8 cellular contexts compared by ENCODE assay signal in genomic region chrX:134171661-134172587, GRCh38.
DNase-seq lines count a peak whose midpoint lies in the region; ATAC-seq, FAIRE-seq and TF ChIP-seq lines count a peak whose summit lies in the region.

No MANE protein-coding gene starts in this region.

- H3K79me2 ChIP-seq in H1 (ENCODE audit: control insufficient read depth in 1 of 2, insufficient read depth in 2 of 2, low read length in 2 of 2) = peaks cover 6 to 46% of the 10 kb centered on the region in 2 experiments

- H2BK15ac ChIP-seq in H1 (ENCODE audit: low read length) = no peak overlapping the region

- no peak overlapping the region for H4K91ac ChIP-seq in H1 (replicated peaks; ENCODE audit: insufficient read length, low read length)

- H3K4me3 ChIP-seq in H1 (ENCODE audit: extremely low read depth in 1 of 4, insufficient read depth in 2 of 4, low read depth in 3 of 4, low read length in 4 of 4) = peak overlapping the region; percentile 71 to 100 (median 80)
- peak overlapping the region; percentile 59 to 82 (median 68) for H3K4me3 ChIP-seq in subcutaneous abdominal adipose tissue (ENCODE audit: low read depth in 1 of 5, low read length in 5 of 5)

- no peak overlapping the region for H2BK20ac ChIP-seq in H1 (ENCODE audit: low read length)

- no peak overlapping the region for H3K14ac ChIP-seq in H1 (ENCODE audit: insufficient read length)

- TF ChIP-seq CTCF in GM13977 (IDR thresholded peaks at IDR 0.05; ENCODE audit: extremely low read depth, insufficient read depth, missing control alignments) (no peak), H1 (IDR thresholded peaks at IDR 0.05; ENCODE audit: control extremely low read depth in 1 of 3, insufficient read depth in 1 of 3, low read depth in 1 of 3, low read length in 3 of 3) (no peak)

- peak in 1 of 2 experiments; percentile 19; a peak in 1 of 3 replicates for TF ChIP-seq POLR2A in H1 (IDR thresholded peaks at IDR 0.05; ENCODE audit: control extremely low read depth in 1 of 2, low read depth in 2 of 2, low read length in 2 of 2)

- ATAC-seq in HG03175 (IDR thresholded peaks at IDR 0.05; ENCODE audit: unreplicated experiment) = peak; percentile 55

- no peak overlapping the region for H2BK120ac ChIP-seq in H1 (replicated peaks; ENCODE audit: low read depth, low read length)

- no peak overlapping the region for H3K23ac ChIP-seq in H1 (ENCODE audit: insufficient read length)

- H3K9me3 ChIP-seq in H1 (ENCODE audit: insufficient read depth in 2 of 2, low read depth in 1 of 2, low read length in 1 of 2) (no peaks in the 10 kb centered on the region), subcutaneous abdominal adipose tissue (ENCODE audit: control insufficient read depth in 5 of 5, low read length in 5 of 5) (no peaks in the 10 kb centered on the region)

- peak overlapping the region; percentile 60 for H4K5ac ChIP-seq in H1 (ENCODE audit: insufficient read length, low read depth, low read length)

- H3K56ac ChIP-seq in H1 (replicated peaks; ENCODE audit: insufficient read length, low read depth, low read length) = peak overlapping the region; percentile 59

- H3K4ac ChIP-seq in H1 (replicated peaks; ENCODE audit: insufficient read length, low read depth, low read length) = no peak overlapping the region

- no peak overlapping the region for H2BK12ac ChIP-seq in H1 (ENCODE audit: low read depth, low read length)

- in situ Hi-C loops in GM13977 (cut with MboI; ENCODE audit: low pct_unique_long_range_greater_than_20kb, low sequenced_read_pairs, unreplicated experiment) = no loop called here

- H3K9ac ChIP-seq in H1 (replicated peaks in 1 of 4; ENCODE audit: extremely low read depth in 1 of 4, low read depth in 3 of 4, low read length in 3 of 4) = peak overlapping the region; percentile 78 to 99 (median 93)
- peak overlapping the region in 1 of 5 donors; percentile 56 for H3K9ac ChIP-seq in subcutaneous abdominal adipose tissue (ENCODE audit: low read length in 5 of 5)

- peak overlapping the region; percentile 48; the same call in 1 of the 2 replicates for H3K18ac ChIP-seq in H1 (ENCODE audit: extremely low read depth, low read length)

- no peak overlapping the region for H2AFZ ChIP-seq in H1 (ENCODE audit: low read length)

- FAIRE-seq in H1 (lab: Jason Lieb, UNC) = no peak

- POLR2A ChIA-PET in H1 (lab: Charles Lee; ENCODE audit: partially characterized antibody) = interaction anchor here (1.0 to 2.4 kb wide), 5 partner anchors 9 to 18 kb away, joined by 3 to 10 read pairs (median 3); no protein-coding TSS in a partner anchor

- no peaks in the 10 kb centered on the region for H3K27me3 ChIP-seq in H1 (replicated peaks in 1 of 4; ENCODE audit: control insufficient read depth in 3 of 4, extremely low read depth in 1 of 4, insufficient read depth in 3 of 4, low read length in 3 of 4)
- H3K27me3 ChIP-seq in subcutaneous abdominal adipose tissue (ENCODE audit: control insufficient read depth in 5 of 5, insufficient read depth in 4 of 5, low read length in 5 of 5) = peaks cover 4 to 8% (median 8%) of the 10 kb centered on the region in 5 donors

- no peak overlapping the region for H2BK5ac ChIP-seq in H1 (ENCODE audit: low read depth, low read length)

- peak overlapping the region; percentile 62 for H4K8ac ChIP-seq in H1 (ENCODE audit: extremely low read depth, insufficient read depth, low read length)

- no peak for TF ChIP-seq RAD21 in H1 (IDR thresholded peaks at IDR 0.05 in 1 of 2, conservative IDR thresholded peaks at IDR 0.05 in 1 of 2; ENCODE audit: low read depth in 2 of 2, low read length in 2 of 2)

- H3K27ac ChIP-seq in H1 (ENCODE audit: low read depth, low read length) (peak overlapping the region; percentile 73; the same call in 1 of the 2 replicates), subcutaneous abdominal adipose tissue (ENCODE audit: low read depth, low read length) (no peak overlapping the region)

- H3K36me3 ChIP-seq in H1 (ENCODE audit: control insufficient read depth in 2 of 4, insufficient read depth in 4 of 4, low read length in 3 of 4) (peaks cover 5 to 53% (median 20%) of the 10 kb centered on the region in 4 experiments; a peak in 6 of 8 replicates), subcutaneous abdominal adipose tissue (ENCODE audit: control insufficient read depth in 5 of 5, insufficient read depth in 5 of 5, low read length in 5 of 5) (no peaks in the 10 kb centered on the region)

- no peaks in the 10 kb centered on the region for H3K79me1 ChIP-seq in H1 (ENCODE audit: low read depth, low read length)

- peaks cover 2 to 7% of the 10 kb centered on the region in 2 experiments for H4K20me1 ChIP-seq in H1 (replicated peaks in 1 of 2; ENCODE audit: control insufficient read depth in 1 of 2, insufficient read depth in 2 of 2, low read length in 2 of 2)

- H3K4me1 ChIP-seq in H1 (replicated peaks in 1 of 4; ENCODE audit: control insufficient read depth in 3 of 4, insufficient read depth in 4 of 4, low read length in 3 of 4) = peaks cover 0 to 13% (median 5%) of the 10 kb centered on the region in 4 experiments; a peak in 4 of 7 replicates
- peaks cover 0 to 21% (median 17%) of the 10 kb centered on the region in 5 donors for H3K4me1 ChIP-seq in subcutaneous abdominal adipose tissue (ENCODE audit: control insufficient read depth in 5 of 5, insufficient read depth in 5 of 5, low read length in 5 of 5)

- DNase-seq in GM13977 (ENCODE audit: low spot score) (peak; percentile 27), H1 (ENCODE audit: low read depth in 1 of 2, low spot score in 2 of 2) (no peak), mucosa of gallbladder (ENCODE audit: low spot score) (peak; percentile 19), GOT3 (lab: John Stamatoyannopoulos, UW) (no peak), glomerular visceral epithelial cell (ENCODE audit: extremely low spot score) (no peak)
- DNase-seq in activated CD4-positive, alpha-beta T cell treated with anti-CD3 and anti-CD28 coated beads for 4 hours = peak; percentile 33 to 42

- peak overlapping the region; percentile 40 to 65 for H3K4me2 ChIP-seq in H1 (ENCODE audit: insufficient read depth in 1 of 2, low read depth in 2 of 2, low read length in 2 of 2)

- 1% methylated on average over 29 of the region's 74 CpGs; no CpG with 5 or more reads in 1 of the 2 experiments for WGBS in H1 (ENCODE audit: extremely low coverage in 1 of 2, insufficient coverage in 1 of 2, insufficient read length in 1 of 2, insufficient replicate concordance in 2 of 2, low coverage in 1 of 2, low lambda C conversion rate in 2 of 2, missing lambda C conversion rate in 1 of 2), 2 experiments

- no peaks in the 10 kb centered on the region for H3K23me2 ChIP-seq in H1 (ENCODE audit: low read depth, low read length)

- CTCF ChIA-PET in H1 (lab: Charles Lee; ENCODE audit: partially characterized antibody) = interaction anchor here (1.7 kb wide), 1 partner anchor 82 kb away, joined by 6 read pairs; no protein-coding TSS in a partner anchor

- no peak overlapping the region for H2AK5ac ChIP-seq in H1 (ENCODE audit: low read depth, low read length)

- no peak for TF ChIP-seq EP300 in H1 (IDR thresholded peaks at IDR 0.05; ENCODE audit: borderline replicate concordance in 1 of 2, low read depth in 2 of 2, low read length in 2 of 2)

TF ChIP-seq in H1, 55 proteins besides CTCF, POLR2A, EP300 and RAD21:
- TF ChIP-seq, protein P1, sequence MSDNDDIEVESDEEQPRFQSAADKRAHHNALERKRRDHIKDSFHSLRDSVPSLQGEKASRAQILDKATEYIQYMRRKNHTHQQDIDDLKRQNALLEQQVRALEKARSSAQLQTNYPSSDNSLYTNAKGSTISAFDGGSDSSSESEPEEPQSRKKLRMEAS (IDR thresholded peaks at IDR 0.05) = peak; percentile 97
- peak; percentile 33 for TF ChIP-seq ASH2L (IDR thresholded peaks at IDR 0.05; ENCODE audit: low read length)
- TF ChIP-seq E2F6 (IDR thresholded peaks at IDR 0.05) = peak; percentile 97
- peak; percentile 42; the same call in 1 of the 2 replicates for TF ChIP-seq TAF1 (IDR thresholded peaks at IDR 0.05; ENCODE audit: low read depth, low read length)
- peak; percentile 44 for TF ChIP-seq POLR2AphosphoS5 (IDR thresholded peaks at IDR 0.05; ENCODE audit: low read depth, low read length)
- no peak for TF ChIP-seq KDM5A (IDR thresholded peaks at IDR 0.05; ENCODE audit: low read length)
TF ChIP-seq in H1: peak in this region for 5.

Comparison
In these comparisons a context has a peak if more than half of its experiments do, and no peak if none do; other contexts are left out.
1. DNase-seq: peak in GM13977 (single experiment), activated CD4-positive, alpha-beta T cell treated with anti-CD3 and anti-CD28 coated beads for 4 hours (2 of 2) and mucosa of gallbladder (single experiment); none in H1 (0 of 2), GOT3 (single experiment) and glomerular visceral epithelial cell (single experiment).